In the genomic region with DNA sequence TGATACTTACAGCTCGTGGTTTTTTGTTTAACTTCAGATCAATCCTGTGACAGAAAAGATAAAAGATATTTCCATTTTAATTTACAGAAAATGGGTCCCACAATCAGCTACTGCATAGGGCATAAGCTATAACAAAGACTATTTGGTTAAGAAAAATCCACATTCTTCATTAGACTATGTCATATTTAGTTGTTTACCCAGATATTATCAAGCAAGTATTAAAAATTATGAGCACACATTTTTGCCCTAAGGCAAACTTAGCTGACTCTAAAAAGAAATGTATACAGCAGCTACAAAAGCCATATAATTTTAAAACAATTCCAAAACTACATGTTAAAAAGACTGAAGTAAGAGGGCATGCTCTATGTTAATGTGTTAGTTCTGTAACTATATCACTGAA, we compare ENCODE assay signal across 17 cellular contexts. TPM values are rescaled to one million over a fixed set of nuclear protein-coding genes. Genes with fewer than 3 reads are reported as not detected.
DNase-seq lines count a peak whose midpoint lies in the region; ATAC-seq, FAIRE-seq and TF ChIP-seq lines count a peak whose summit lies in the region.
"Had no signal": no experiment of that assay in that cellular context is flagged by ENCODE, and none has a peak within 500 bp of the region (broad histone marks: within the 10 kb centered on the region; RNA-seq: fewer than 3 reads in every experiment).

No MANE protein-coding gene starts in this region.

- TSS peak; percentile 11 for BruUV-seq in OCI-LY7 (replicated peaks; lab: Mats Ljungman, UMichigan)
- BruUV-seq in GM12878 (replicated peaks; lab: Mats Ljungman, UMichigan), result TSS peak; percentile 21

- no peaks in the 10 kb centered on the region for H3K4me1 ChIP-seq in OCI-LY7 (ENCODE audit: insufficient read depth, low read length, poor library complexity, severe bottlenecking)
- no peaks in the 10 kb centered on the region for H3K4me1 ChIP-seq in GM12878 (ENCODE audit: control insufficient read depth, insufficient read depth, low read length)
- H3K4me1 ChIP-seq: HAP-1 had no signal

- H3K36me3 ChIP-seq in OCI-LY7 (ENCODE audit: insufficient read depth, low read length) (peaks cover 76% of the 10 kb centered on the region), GM12878 (ENCODE audit: control insufficient read depth in 2 of 2, insufficient read depth in 2 of 2, low read length in 1 of 2) (peaks cover 5 to 11% of the 10 kb centered on the region in 2 experiments; a peak in 3 of 4 replicates)

- no peak for TF ChIP-seq CTCF in OCI-LY7 (conservative IDR thresholded peaks at IDR 0.05; ENCODE audit: low read length)
- TF ChIP-seq CTCF in GM12878 (IDR thresholded peaks at IDR 0.05 in 2 of 3, conservative IDR thresholded peaks at IDR 0.05 in 1 of 3; ENCODE audit: control insufficient read depth in 2 of 3, extremely low read depth in 1 of 3, insufficient read depth in 1 of 3, low read depth in 3 of 3, low read length in 3 of 3), result no peak

- H3K4me3 ChIP-seq in OCI-LY7 (ENCODE audit: low read depth, low read length, poor library complexity, severe bottlenecking), result no peak overlapping the region
- H3K4me3 ChIP-seq in GM12878, result no peak overlapping the region
- H3K4me3 ChIP-seq: GM23248, HAP-1 had no signal

- no peak for TF ChIP-seq RAD21 in GM12878 (IDR thresholded peaks at IDR 0.05; ENCODE audit: insufficient read depth, low read depth, low read length)

- in situ Hi-C loops in GM12878 (cut with MboI), result no loop called here

- H3K27me3 Mint-ChIP-seq in activated T-cell treated with anti-CD3 and anti-CD28 coated beads, Interleukin-2, amount 50 U/mL, for 72 hours (ENCODE audit: low read depth), result no peaks in the 10 kb centered on the region
- H3K27me3 Mint-ChIP-seq in effector memory CD8-positive, alpha-beta T cell, result no peaks in the 10 kb centered on the region

- H3K27ac Mint-ChIP-seq in activated T-cell treated with anti-CD3 and anti-CD28 coated beads, Interleukin-2, amount 50 U/mL, for 72 hours, result peak overlapping the region; percentile 33
- H3K27ac Mint-ChIP-seq in effector memory CD8-positive, alpha-beta T cell, result no peak overlapping the region

- peaks cover 2 to 22% of the 10 kb centered on the region in 2 donors for H3K36me3 Mint-ChIP-seq in activated T-cell treated with anti-CD3 and anti-CD28 coated beads, Interleukin-2, amount 50 U/mL, for 72 hours (ENCODE audit: insufficient read depth in 2 of 2)
- peaks cover 85% of the 10 kb centered on the region for H3K36me3 Mint-ChIP-seq in effector memory CD8-positive, alpha-beta T cell (ENCODE audit: insufficient read depth)

- H4K20me1 ChIP-seq in OCI-LY7 (ENCODE audit: insufficient read depth, low read length) (no peaks in the 10 kb centered on the region), GM12878 (ENCODE audit: control insufficient read depth, insufficient read depth) (no peaks in the 10 kb centered on the region)

- H2AFZ ChIP-seq in OCI-LY7 (ENCODE audit: low read length) (no peak overlapping the region), GM12878 (ENCODE audit: control insufficient read depth, low read depth, low read length) (no peak overlapping the region)
- H2AFZ ChIP-seq: GM23248 had no signal

- H3K79me2 ChIP-seq in OCI-LY7 (ENCODE audit: insufficient read depth, low read depth, low read length) (no peaks in the 10 kb centered on the region), GM12878 (ENCODE audit: control insufficient read depth, insufficient read depth, low read length) (no peaks in the 10 kb centered on the region)

- intact Hi-C loops in OCI-LY7 (cut with micrococcal nuclease; ENCODE audit: unreplicated experiment) (no loop called here), GM12878 (cut with micrococcal nuclease; ENCODE audit: unreplicated experiment) (no loop called here)

- no peaks in the 10 kb centered on the region for H3K27me3 ChIP-seq in GM12878 (replicated peaks in 1 of 2; ENCODE audit: control insufficient read depth in 2 of 2, insufficient read depth in 2 of 2, low read length in 1 of 2)

- H3K9me3 ChIP-seq in OCI-LY7 (ENCODE audit: low read length) (no peaks in the 10 kb centered on the region), GM12878 (replicated peaks; ENCODE audit: control insufficient read depth, insufficient read depth, low read length) (no peaks in the 10 kb centered on the region)
- H3K9me3 ChIP-seq: HAP-1, SK-N-SH had no signal

- no peak for TF ChIP-seq EP300 in GM12878 (IDR thresholded peaks at IDR 0.05; ENCODE audit: borderline replicate concordance in 1 of 2, control insufficient read depth in 1 of 2, low read depth in 2 of 2, low read length in 2 of 2)

- H3K4me2 ChIP-seq in OCI-LY7 (ENCODE audit: low read length) (no peak overlapping the region), GM12878 (ENCODE audit: control insufficient read depth, insufficient read depth) (no peak overlapping the region)
- H3K4me2 ChIP-seq: KMS-11, SK-N-SH had no signal

- no peak overlapping the region for H3K9ac ChIP-seq in GM12878 (ENCODE audit: control insufficient read depth, insufficient read depth, low read length)
- H3K9ac ChIP-seq: GM23248, KMS-11, SK-N-SH had no signal

- H3K4me1 Mint-ChIP-seq in activated T-cell treated with anti-CD3 and anti-CD28 coated beads, Interleukin-2, amount 50 U/mL, for 72 hours (ENCODE audit: low read depth), result peaks cover 24% of the 10 kb centered on the region
- H3K4me1 Mint-ChIP-seq in effector memory CD8-positive, alpha-beta T cell (ENCODE audit: low read depth in 2 of 2), result peaks cover 0 to 15% of the 10 kb centered on the region in 2 donors

- H3K27ac ChIP-seq in OCI-LY7 (ENCODE audit: low read depth, low read length, poor library complexity, severe bottlenecking), result no peak overlapping the region
- no peak overlapping the region for H3K27ac ChIP-seq in GM12878 (ENCODE audit: control insufficient read depth, insufficient read depth)
- H3K27ac ChIP-seq: GM23248, KMS-11 had no signal

- no peak for DNase-seq in activated T-cell treated with anti-CD3 and anti-CD28 coated beads, Interleukin-2, amount 50 U/mL, for 72 hours
- DNase-seq in activated T-cell treated with anti-CD3 and anti-CD28 coated beads, Interleukin-2, amount 50 U/mL, for 48 hours, result no peak
- DNase-seq in OCI-LY7 (ENCODE audit: low spot score), result no peak
- DNase-seq in GM12878 (ENCODE audit: low read depth, low spot score), result no peak
- no peak for DNase-seq in effector memory CD8-positive, alpha-beta T cell
- no peak for DNase-seq in NCI-H345 (lab: John Stamatoyannopoulos, UW)
- DNase-seq in COLO829 (ENCODE audit: low spot score), result no peak
- DNase-seq: DMS79, GM23248, NCI-H187, NCI-H2107, NCI-H510A treated with DMSO at 0.1 percent for 48 hours, NCI-H82, SHP77, SK-N-SH had no signal

- TF ChIP-seq POLR2A in GM12878 (IDR thresholded peaks at IDR 0.05; ENCODE audit: low read depth, low read length), result no peak

- RAD21 ChIA-PET in GM12878 (lab: Charles Lee; ENCODE audit: unreplicated experiment), result interaction anchor here (0.7 to 1.0 kb wide), 3 partner anchors 8 to 713 kb away, joined by 3 to 4 read pairs (median 3); no protein-coding TSS in a partner anchor

- H3K9me2 ChIP-seq in OCI-LY7 (ENCODE audit: insufficient read depth, low read length), result no peaks in the 10 kb centered on the region
- H3K9me2 ChIP-seq: SK-N-SH had no signal

- ATAC-seq in activated T-cell treated with anti-CD3 and anti-CD28 coated beads, Interleukin-2, amount 50 U/mL, for 72 hours (replicated peaks in 1 of 2), result no peak
- no peak for ATAC-seq in GM12878
- ATAC-seq in effector memory CD8-positive, alpha-beta T cell (replicated peaks), result no peak

- no peaks in the 10 kb centered on the region for H3K9me3 Mint-ChIP-seq in activated T-cell treated with anti-CD3 and anti-CD28 coated beads, Interleukin-2, amount 50 U/mL, for 72 hours
- H3K9me3 Mint-ChIP-seq in effector memory CD8-positive, alpha-beta T cell, result no peaks in the 10 kb centered on the region

- no peak for FAIRE-seq in GM12878 (lab: Jason Lieb, UNC)

- SMC1A ChIA-PET in GM12878 (lab: Charles Lee; ENCODE audit: uncharacterized antibody, unreplicated experiment), result interaction anchor here (0.6 to 3.5 kb wide), 6 partner anchors 9 to 108 kb away, joined by 3 to 23 read pairs (median 3); no protein-coding TSS in a partner anchor

- POLR2A ChIA-PET in OCI-LY7 (lab: Charles Lee), result interaction anchor here (0.7 to 1.6 kb wide), 7 partner anchors 21 to 948 kb away, joined by 3 to 5 read pairs (median 4); partner anchors contain the start of gene ZC3H12A
- POLR2A ChIA-PET in GM12878 (lab: Charles Lee), result interaction anchor here (0.8 to 1.2 kb wide), 2 partner anchors 44 to 68 kb away, joined by 3 read pairs; no protein-coding TSS in a partner anchor

- 96% methylated on average over 1 of the region's 1 CpG for WGBS in GM12878 (ENCODE audit: insufficient coverage, insufficient replicate concordance, low lambda C conversion rate, missing lambda C conversion rate)

- CTCF ChIA-PET in OCI-LY7 (lab: Charles Lee; ENCODE audit: unreplicated experiment), result no interaction called here
- CTCF ChIA-PET in GM12878 (lab: Yijun Ruan, JAX), result interaction anchor here (1.0 to 5.6 kb wide), 4 partner anchors 9 to 41 kb away, joined by 3 to 73 read pairs (median 4); no protein-coding TSS in a partner anchor

- H3K4me3 Mint-ChIP-seq in activated T-cell treated with anti-CD3 and anti-CD28 coated beads, Interleukin-2, amount 50 U/mL, for 72 hours, result no peak overlapping the region
- no peak overlapping the region for H3K4me3 Mint-ChIP-seq in effector memory CD8-positive, alpha-beta T cell

RNA-seq across cellular contexts. Expression of gene MEAF6, which starts 18.7 kb away (rescaled TPM):
- 100 to 1,000 TPM; 105 to 108 TPM for total RNA-seq in activated T-cell treated with anti-CD3 and anti-CD28 coated beads, Interleukin-2, amount 50 U/mL, for 72 hours
- total RNA-seq in OCI-LY7 (2014; rRNA removed; shearing (Covaris generic)), result 74.3 and 121 TPM in 2 replicates
- total RNA-seq in OCI-LY7 (2022), result 69.8 and 73.8 TPM in 2 replicates
- total RNA-seq in GM12878 (2013; cell fraction: nucleolus; rRNA removed), result 98.4 and 100 TPM in 2 replicates
- total RNA-seq in GM12878 (2014; rRNA removed), result 51.8 and 57.8 TPM in 2 replicates
- 53.9 and 56.4 TPM in 2 replicates for total RNA-seq in GM12878 (2014; rRNA removed; fragmentation: Illumina TruSeq; extraction: Trizol)
- total RNA-seq in GM12878 (2021), result 48.6 and 49.7 TPM in 2 replicates
- polyA plus RNA-seq in GM12878 (2011; ENCODE audit: low read depth), result 21.0 TPM
- polyA plus RNA-seq in GM12878 (2011; rRNA removed), result 70.7 and 75.8 TPM in 2 replicates
- polyA plus RNA-seq in GM12878 (2011; cell fraction: cytosol; rRNA removed), result 42.7 and 57.1 TPM in 2 replicates
- 40.8 and 43.5 TPM in 2 replicates for polyA plus RNA-seq in GM12878 (2011; cell fraction: nucleus; rRNA removed)
- 30.5 and 33.8 TPM in 2 replicates for polyA plus RNA-seq in GM12878 (2012)
- polyA plus RNA-seq in GM12878 (2014; fragmentation: Illumina TruSeq; extraction: Trizol), result 72.2 and 89.4 TPM in 2 replicates
- 10 to 100 TPM; 30.8 to 33.3 TPM for polyA plus RNA-seq in GM12878 (2014; fragmentation: Nextera tagmentation; extraction: Ambion mirVana)
- 56.3 and 62.4 TPM in 2 replicates for polyA plus RNA-seq in GM12878 (2014; rRNA removed)
- 10 to 100 TPM; 74.7 to 75.0 TPM for polyA plus RNA-seq in GM12878 (2016; fragmentation: Nextera tagmentation; extraction: Ambion mirVana)
- 19.6 and 26.3 TPM in 2 replicates for polyA minus RNA-seq in GM12878 (2011; rRNA and poly(A)+ RNA removed)
- polyA minus RNA-seq in GM12878 (2011; cell fraction: cytosol; rRNA and poly(A)+ RNA removed), result 14.3 and 17.0 TPM in 2 replicates
- polyA minus RNA-seq in GM12878 (2011; cell fraction: nucleus; rRNA and poly(A)+ RNA removed), result 19.1 and 32.1 TPM in 2 replicates

RNA-seq across cellular contexts. Expression of gene ZC3H12A, which starts 21.5 kb away (rescaled TPM):
- total RNA-seq in activated T-cell treated with anti-CD3 and anti-CD28 coated beads, Interleukin-2, amount 50 U/mL, for 72 hours, result 10 to 100 TPM; 33.5 to 46.1 TPM
- 11.2 and 20.7 TPM in 2 replicates for total RNA-seq in OCI-LY7 (2014; rRNA removed; shearing (Covaris generic))
- total RNA-seq in OCI-LY7 (2022), result 9.8 and 11.5 TPM in 2 replicates
- total RNA-seq in GM12878 (2013; cell fraction: nucleolus; rRNA removed), result 50.7 and 64.9 TPM in 2 replicates
- total RNA-seq in GM12878 (2014; rRNA removed), result 19.0 and 23.0 TPM in 2 replicates
- total RNA-seq in GM12878 (2014; rRNA removed; fragmentation: Illumina TruSeq; extraction: Trizol), result 9.3 and 10.9 TPM in 2 replicates
- total RNA-seq in GM12878 (2021), result 25.1 and 27.0 TPM in 2 replicates
- polyA plus RNA-seq in GM12878 (2011; ENCODE audit: low read depth), result 5.7 TPM
- polyA plus RNA-seq in GM12878 (2011; rRNA removed), result 10.4 and 19.2 TPM in 2 replicates
- 24.2 and 34.5 TPM in 2 replicates for polyA plus RNA-seq in GM12878 (2011; cell fraction: cytosol; rRNA removed)
- 152 and 154 TPM in 2 replicates for polyA plus RNA-seq in GM12878 (2011; cell fraction: nucleus; rRNA removed)
- 17.6 and 23.4 TPM in 2 replicates for polyA plus RNA-seq in GM12878 (2012)
- 2.0 and 9.0 TPM in 2 replicates for polyA plus RNA-seq in GM12878 (2014; fragmentation: Illumina TruSeq; extraction: Trizol)
- under 1 TPM; 0.35 to 0.88 TPM for polyA plus RNA-seq in GM12878 (2014; fragmentation: Nextera tagmentation; extraction: Ambion mirVana)
- 27.8 and 30.2 TPM in 2 replicates for polyA plus RNA-seq in GM12878 (2014; rRNA removed)
- 10 to 100 TPM; 11.7 to 15.9 TPM for polyA plus RNA-seq in GM12878 (2016; fragmentation: Nextera tagmentation; extraction: Ambion mirVana)
- 27.5 and 57.4 TPM in 2 replicates for polyA minus RNA-seq in GM12878 (2011; rRNA and poly(A)+ RNA removed)
- polyA minus RNA-seq in GM12878 (2011; cell fraction: cytosol; rRNA and poly(A)+ RNA removed), result 15.6 and 17.7 TPM in 2 replicates
- polyA minus RNA-seq in GM12878 (2011; cell fraction: nucleus; rRNA and poly(A)+ RNA removed), result 52.6 and 80.8 TPM in 2 replicates

RNA-seq across cellular contexts. Expression of gene SNIP1, which starts 58.2 kb away (rescaled TPM):
- total RNA-seq in activated T-cell treated with anti-CD3 and anti-CD28 coated beads, Interleukin-2, amount 50 U/mL, for 72 hours, result 10 to 100 TPM; 26.5 to 29.1 TPM
- 14.7 and 19.2 TPM in 2 replicates for total RNA-seq in OCI-LY7 (2014; rRNA removed; shearing (Covaris generic))
- total RNA-seq in OCI-LY7 (2022) (24.2 and 24.7 TPM in 2 replicates), GM12878 (2014; rRNA removed) (10.6 and 11.0 TPM in 2 replicates), GM12878 (2014; rRNA removed; fragmentation: Illumina TruSeq; extraction: Trizol) (10.5 and 11.3 TPM in 2 replicates), GM12878 (2021) (20.6 and 22.4 TPM in 2 replicates)
- total RNA-seq in GM12878 (2013; cell fraction: nucleolus; rRNA removed), result 21.0 and 33.3 TPM in 2 replicates
- 5.0 TPM for polyA plus RNA-seq in GM12878 (2011; ENCODE audit: low read depth)
- polyA plus RNA-seq in GM12878 (2011; rRNA removed) (10.2 and 10.4 TPM in 2 replicates), GM12878 (2014; fragmentation: Illumina TruSeq; extraction: Trizol) (10.1 and 12.6 TPM in 2 replicates), GM12878 (2014; fragmentation: Nextera tagmentation; extraction: Ambion mirVana) (1 to 10 TPM; 2.7 to 3.3 TPM), GM12878 (2014; rRNA removed) (10.3 and 13.7 TPM in 2 replicates), GM12878 (2016; fragmentation: Nextera tagmentation; extraction: Ambion mirVana) (1 to 10 TPM; 6.9 to 7.8 TPM)
- 6.1 and 11.1 TPM in 2 replicates for polyA plus RNA-seq in GM12878 (2011; cell fraction: cytosol; rRNA removed)
- polyA plus RNA-seq in GM12878 (2011; cell fraction: nucleus; rRNA removed), result 7.8 and 10.6 TPM in 2 replicates
- polyA plus RNA-seq in GM12878 (2012), result 6.9 and 7.7 TPM in 2 replicates
- 7.5 and 11.1 TPM in 2 replicates for polyA minus RNA-seq in GM12878 (2011; rRNA and poly(A)+ RNA removed)
- polyA minus RNA-seq in GM12878 (2011; cell fraction: cytosol; rRNA and poly(A)+ RNA removed), result 5.5 and 10.3 TPM in 2 replicates
- polyA minus RNA-seq in GM12878 (2011; cell fraction: nucleus; rRNA and poly(A)+ RNA removed), result 17.3 and 26.7 TPM in 2 replicates
